Comparison of ENCODE assay signal across 21 cellular contexts in the genomic region with DNA sequence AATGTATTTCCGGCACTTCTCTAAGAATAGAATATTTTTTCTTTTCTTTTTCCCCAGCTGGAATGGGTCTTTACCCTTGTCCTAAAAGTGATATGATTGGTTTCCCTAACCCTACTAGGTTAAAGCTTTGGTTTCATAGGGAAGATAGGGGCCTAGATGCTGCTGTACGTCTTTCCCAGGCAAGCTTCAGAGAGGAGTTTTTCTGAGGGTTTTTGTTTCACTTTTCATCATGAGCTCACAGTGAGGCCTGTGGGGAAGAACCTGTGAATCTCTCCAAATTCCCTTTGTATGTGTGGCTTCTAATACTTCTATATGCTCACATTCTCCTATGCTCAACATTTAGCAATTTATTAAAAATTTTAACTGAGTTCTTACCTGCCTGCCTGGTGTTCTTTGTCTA.
"Had no signal": no experiment of that assay in that cellular context is flagged by ENCODE, and none has a peak within 500 bp of the region (broad histone marks: within the 10 kb centered on the region; RNA-seq: fewer than 3 reads in every experiment).

No MANE protein-coding gene starts in this region.

- H3K27ac ChIP-seq: colonic mucosa, epithelial cell of prostate, esophagus squamous epithelium, gastroesophageal sphincter, heart left ventricle, left lung, lower lobe of right lung had no signal

- H3K4me3 ChIP-seq: colonic mucosa, esophagus squamous epithelium, gastroesophageal sphincter, heart left ventricle, left lung, lower lobe of right lung, mucosa of descending colon had no signal

- H3K27me3 ChIP-seq: colonic mucosa, esophagus squamous epithelium, gastroesophageal sphincter, heart left ventricle, left lung had no signal

- ATAC-seq: effector memory CD8-positive, alpha-beta T cell; esophagus mucosa; gastroesophageal sphincter; heart left ventricle; left cardiac atrium; left lung; left ventricle myocardium superior; lower lobe of right lung; mucosa of descending colon; naive thymus-derived CD8-positive, alpha-beta T cell had no signal

- DNase-seq: colonic mucosa; cortex of kidney; effector CD8-positive, alpha-beta T cell; effector memory CD8-positive, alpha-beta T cell; endodermal cell; erythroblast; esophagus squamous epithelium; foreskin fibroblast; heart left ventricle; hippocampal formation; left cardiac atrium; left lung; left ventricle myocardium superior; lower lobe of right lung; mesenchymal stem cell; mucosa of descending colon; naive B cell; naive thymus-derived CD8-positive, alpha-beta T cell had no signal

- H3K9me3 ChIP-seq: colonic mucosa, esophagus squamous epithelium, mucosa of descending colon had no signal

- H3K36me3 ChIP-seq: colonic mucosa, esophagus squamous epithelium, gastroesophageal sphincter, heart left ventricle, left lung, lower lobe of right lung had no signal

- H3K4me1 ChIP-seq: colonic mucosa, esophagus squamous epithelium, gastroesophageal sphincter, heart left ventricle, left lung, lower lobe of right lung had no signal
